11 cellular contexts compared by ENCODE assay signal in the genomic region with DNA sequence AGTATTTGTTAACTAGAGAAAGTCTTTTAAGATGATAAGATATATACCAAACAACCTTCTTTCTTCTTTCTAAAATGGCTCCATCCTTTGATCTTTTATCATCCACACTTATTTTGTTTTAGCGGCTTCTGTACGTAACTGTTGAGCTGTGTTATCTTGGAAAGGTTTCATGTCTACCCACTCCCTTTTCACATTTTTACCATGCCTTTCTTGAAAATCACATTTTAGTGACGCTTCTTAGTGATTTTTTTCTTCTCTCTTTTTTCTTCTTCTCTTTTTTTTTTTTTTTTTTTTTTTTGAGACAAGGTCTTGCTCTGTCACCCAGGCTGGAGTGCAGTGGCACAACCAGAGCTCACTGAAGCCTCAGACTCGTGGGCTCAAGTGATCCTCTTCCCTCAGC.
DNase-seq lines count a peak whose midpoint lies in the region; ATAC-seq and TF ChIP-seq lines count a peak whose summit lies in the region.
"Had no signal": no experiment of that assay in that cellular context is flagged by ENCODE, and none has a peak within 500 bp of the region (broad histone marks: within the 10 kb centered on the region; RNA-seq: fewer than 3 reads in every experiment).

No MANE protein-coding gene starts in this region.

- H3K4me3 Mint-ChIP-seq in CD4-positive, alpha-beta T cell, result no peak overlapping the region

- intact Hi-C loops in CD4-positive, alpha-beta T cell (cut with DNase I, micrococcal nuclease), result loop anchor here in 1 of 2 experiments (5.0 kb wide), 1 partner anchor 732 kb away; no protein-coding TSS in a partner anchor

- H2AFZ ChIP-seq in Loucy (ENCODE audit: low read length) (peak overlapping the region; percentile 82), neuronal stem cell (ENCODE audit: low read length) (peak overlapping the region; percentile 54)

- H3K4me3 ChIP-seq in AG04450 (ENCODE audit: low read depth, low read length), result no peak overlapping the region
- H3K4me3 ChIP-seq in Loucy (ENCODE audit: low read length, poor library complexity, severe bottlenecking), result no peak overlapping the region
- no peak overlapping the region for H3K4me3 ChIP-seq in choroid plexus epithelial cell (ENCODE audit: low read depth, low read length)
- no peak overlapping the region for H3K4me3 ChIP-seq in neuronal stem cell (ENCODE audit: low read length in 2 of 2)
- H3K4me3 ChIP-seq: BLaER1 treated with 17β-estradiol and CSF1 and Interleukin-3, amounts not matched to agents 10 nM and 100 nM had no signal

- H2BK5ac ChIP-seq in neuronal stem cell (ENCODE audit: low read length), result no peak overlapping the region

- H3K79me1 ChIP-seq in neuronal stem cell (ENCODE audit: low read depth, low read length), result no peaks in the 10 kb centered on the region

- POLR2A ChIA-PET in AG04450 (lab: Yijun Ruan, JAX), result interaction anchor here (0.7 to 1.9 kb wide), 6 partner anchors 9 to 769 kb away, joined by 3 to 13 read pairs (median 4); no protein-coding TSS in a partner anchor
- POLR2A ChIA-PET in CD4-positive, alpha-beta T cell (lab: Charles Lee), result no interaction called here

- no CpG with 5 or more reads among the region's 4 CpGs for WGBS in neuronal stem cell (ENCODE audit: extremely low coverage in 2 of 2, insufficient read length in 2 of 2, insufficient replicate concordance in 1 of 2), 2 donors

- no peaks in the 10 kb centered on the region for H3K9me2 ChIP-seq in Loucy (replicated peaks; ENCODE audit: low read depth, low read length)

- no peak overlapping the region for H3K14ac ChIP-seq in neuronal stem cell (ENCODE audit: low read length)

- CTCF ChIA-PET in AG04450 (lab: Charles Lee), result interaction anchor here (0.7 to 4.1 kb wide), 25 partner anchors 9 to 1974 kb away, joined by 3 to 22 read pairs (median 4); no protein-coding TSS in a partner anchor
- CTCF ChIA-PET in CD4-positive, alpha-beta T cell (lab: Charles Lee), result interaction anchor here (0.7 to 3.5 kb wide), 7 partner anchors 9 to 730 kb away, joined by 3 to 30 read pairs (median 5); no protein-coding TSS in a partner anchor

- no peaks in the 10 kb centered on the region for H4K20me1 ChIP-seq in Loucy (ENCODE audit: insufficient read depth, low read length, poor library complexity, severe bottlenecking)
- H4K20me1 ChIP-seq: BLaER1 treated with 17β-estradiol and CSF1 and Interleukin-3, amounts not matched to agents 10 nM and 100 nM had no signal

- no peak overlapping the region for H2BK15ac ChIP-seq in neuronal stem cell (ENCODE audit: low read length)

- no peaks in the 10 kb centered on the region for H3K79me2 ChIP-seq in Loucy (ENCODE audit: insufficient read depth, low read length)

- ATAC-seq in GM18861 (IDR thresholded peaks at IDR 0.05; ENCODE audit: unreplicated experiment) (no peak), GM18502 (IDR thresholded peaks at IDR 0.05; ENCODE audit: poor library complexity, unreplicated experiment) (no peak)
- ATAC-seq in CD4-positive, alpha-beta T cell (ENCODE audit: poor library complexity), result no peak

- no peak for TF ChIP-seq CTCF in AG04450 (IDR thresholded peaks at IDR 0.05; ENCODE audit: low read depth, low read length)
- TF ChIP-seq CTCF in Loucy (conservative IDR thresholded peaks at IDR 0.05; ENCODE audit: low read length), result no peak
- TF ChIP-seq CTCF in choroid plexus epithelial cell (conservative IDR thresholded peaks at IDR 0.05; ENCODE audit: low read depth, low read length), result no peak
- no peak for TF ChIP-seq CTCF in CD4-positive, alpha-beta T cell (IDR thresholded peaks at IDR 0.05)

- H3F3A ChIP-seq in Loucy (ENCODE audit: low read depth), result no peaks in the 10 kb centered on the region

- H3K4ac ChIP-seq in neuronal stem cell (ENCODE audit: low read length), result no peak overlapping the region

- no peaks in the 10 kb centered on the region for H3K36me3 Mint-ChIP-seq in CD4-positive, alpha-beta T cell (ENCODE audit: low read depth)

- no peak overlapping the region for H2BK120ac ChIP-seq in neuronal stem cell (ENCODE audit: low read depth, low read length)

- H4K91ac ChIP-seq in neuronal stem cell (ENCODE audit: low read depth, low read length, poor library complexity), result no peak overlapping the region

- no peak for DNase-seq in AG04450 (ENCODE audit: low read depth, low spot score)
- DNase-seq in choroid plexus epithelial cell (ENCODE audit: low read depth), result peak; percentile 59
- no peak for DNase-seq in neuronal stem cell (ENCODE audit: low spot score)
- no peak for DNase-seq in MV-4-11 (lab: John Stamatoyannopoulos, UW)
- no peak for DNase-seq in CD4-positive, alpha-beta T cell
- DNase-seq: DMS79 had no signal

- H2AK5ac ChIP-seq in neuronal stem cell (ENCODE audit: low read depth, low read length), result no peak overlapping the region

- H3K4me1 ChIP-seq in Loucy (ENCODE audit: insufficient read depth, low read length, poor library complexity, severe bottlenecking) (peaks cover 14% of the 10 kb centered on the region), neuronal stem cell (ENCODE audit: control insufficient read depth in 2 of 2, insufficient read depth in 1 of 2, low read depth in 1 of 2, low read length in 2 of 2) (no peaks in the 10 kb centered on the region)

- no peak overlapping the region for H2BK12ac ChIP-seq in neuronal stem cell (ENCODE audit: low read length)

- H3K9ac ChIP-seq in Loucy (ENCODE audit: low read depth, low read length, poor library complexity, severe bottlenecking) (peak overlapping the region; percentile 5), neuronal stem cell (ENCODE audit: low read depth, low read length, poor library complexity) (no peak overlapping the region)
- H3K9ac ChIP-seq: BLaER1 treated with 17β-estradiol and CSF1 and Interleukin-3, amounts not matched to agents 10 nM and 100 nM had no signal

- H3K27me3 ChIP-seq in AG04450 (ENCODE audit: control insufficient read depth, insufficient read depth, low read length), result no peaks in the 10 kb centered on the region
- H3K27me3 ChIP-seq in Loucy (ENCODE audit: insufficient read depth, low read length, poor library complexity, severe bottlenecking), result no peaks in the 10 kb centered on the region
- peaks cover 0 to 19% (median 0%) of the 10 kb centered on the region in 3 experiments for H3K27me3 ChIP-seq in neuronal stem cell (ENCODE audit: control insufficient read depth in 3 of 3, insufficient read depth in 3 of 3, low read depth in 1 of 3, low read length in 3 of 3)
- no peaks in the 10 kb centered on the region for H3K27me3 ChIP-seq in CD4-positive, alpha-beta T cell (ENCODE audit: control insufficient read depth, insufficient read depth, low read length)
- H3K27me3 ChIP-seq: BLaER1 treated with 17β-estradiol and CSF1 and Interleukin-3, amounts not matched to agents 10 nM and 100 nM had no signal

- peaks cover 9% of the 10 kb centered on the region for H3K27me3 Mint-ChIP-seq in CD4-positive, alpha-beta T cell

- H3K9me3 ChIP-seq in AG04450 (ENCODE audit: control insufficient read depth, insufficient read depth, low read length) (peaks cover 2% of the 10 kb centered on the region), Loucy (ENCODE audit: insufficient read depth, low read depth, low read length) (no peaks in the 10 kb centered on the region), neuronal stem cell (replicated peaks in 1 of 2; ENCODE audit: control insufficient read depth in 2 of 2, insufficient read depth in 1 of 2, low read depth in 1 of 2, low read length in 2 of 2) (no peaks in the 10 kb centered on the region)
- no peaks in the 10 kb centered on the region for H3K9me3 ChIP-seq in CD4-positive, alpha-beta T cell (ENCODE audit: control insufficient read depth, low read length)

- no peaks in the 10 kb centered on the region for H3K9me3 Mint-ChIP-seq in CD4-positive, alpha-beta T cell

- no peak overlapping the region for H4K8ac ChIP-seq in neuronal stem cell (ENCODE audit: low read depth, low read length)

- H3K36me3 ChIP-seq in Loucy (ENCODE audit: insufficient read depth, low read length) (no peaks in the 10 kb centered on the region), neuronal stem cell (replicated peaks in 1 of 2; ENCODE audit: control insufficient read depth in 2 of 2, insufficient read depth in 2 of 2, low read length in 2 of 2) (no peaks in the 10 kb centered on the region)
- H3K36me3 ChIP-seq: BLaER1 treated with 17β-estradiol and CSF1 and Interleukin-3, amounts not matched to agents 10 nM and 100 nM had no signal

- H3K4me2 ChIP-seq in Loucy (ENCODE audit: low read depth, low read length, poor library complexity, severe bottlenecking) (no peak overlapping the region), neuronal stem cell (ENCODE audit: insufficient read depth, low read length, poor library complexity, severe bottlenecking) (no peak overlapping the region)

- no peaks in the 10 kb centered on the region for H3K4me1 Mint-ChIP-seq in CD4-positive, alpha-beta T cell (ENCODE audit: low read depth)

- no peak overlapping the region for H3K23ac ChIP-seq in neuronal stem cell (ENCODE audit: low read depth, low read length, poor library complexity)

- H3K27ac ChIP-seq in AG04450 (ENCODE audit: low read depth, low read length) (peak overlapping the region; percentile 54), neuronal stem cell (replicated peaks; ENCODE audit: low read length) (no peak overlapping the region)
- no peak overlapping the region for H3K27ac ChIP-seq in CD4-positive, alpha-beta T cell (ENCODE audit: low read depth, low read length)
- H3K27ac ChIP-seq: HL-60 had no signal

- H3K18ac ChIP-seq in neuronal stem cell (ENCODE audit: low read length), result no peak overlapping the region

- H3K27ac Mint-ChIP-seq in CD4-positive, alpha-beta T cell, result no peak overlapping the region
